In the genomic region with DNA sequence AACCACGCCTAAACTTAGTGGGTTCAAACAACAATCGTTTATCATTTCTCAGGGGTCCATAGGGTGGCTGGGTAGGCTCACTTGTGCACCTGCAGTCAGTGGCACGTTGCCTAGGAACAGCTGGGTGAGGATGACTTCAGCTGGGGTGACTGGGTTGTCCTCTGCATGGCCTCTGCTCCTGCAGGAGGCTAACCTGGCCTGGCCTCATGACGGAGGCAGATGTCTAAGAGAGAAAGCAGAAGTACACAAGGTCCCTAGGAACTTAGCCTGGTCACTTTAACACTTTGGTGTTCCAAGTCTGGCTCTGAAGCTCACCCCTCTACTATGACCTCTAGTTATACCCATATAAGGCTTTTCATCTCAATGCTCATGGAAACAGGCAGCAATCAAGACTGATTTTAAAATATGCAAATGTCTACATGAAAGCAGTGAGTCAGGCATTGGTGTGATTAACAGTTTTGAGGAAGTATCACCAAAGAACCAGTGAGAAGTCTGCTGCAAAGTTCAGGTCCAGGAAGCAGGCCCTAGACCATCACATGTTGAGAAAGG, we compare ENCODE assay signal across 9 cellular contexts. TPM values are rescaled to one million over a fixed set of nuclear protein-coding genes. Genes with fewer than 3 reads are reported as not detected.
DNase-seq lines count a peak whose midpoint lies in the region; ATAC-seq lines count a peak whose summit lies in the region.
"Had no signal": no experiment of that assay in that cellular context is flagged by ENCODE, and none has a peak within 500 bp of the region (broad histone marks: within the 10 kb centered on the region; RNA-seq: fewer than 3 reads in every experiment).

No MANE protein-coding gene starts in this region.

- H3K4me3 Mint-ChIP-seq in activated T-cell treated with anti-CD3 and anti-CD28 coated beads, Interleukin-2, amount 50 U/mL, for 72 hours = no peak overlapping the region
- peak overlapping the region; percentile 14 for H3K4me3 Mint-ChIP-seq in stimulated activated memory B cell treated with anti-CD40 and anti-IgM and Interleukin-4, amounts not matched to agents 10 μg/mL and 1 μg/mL and 100 μg/mL, for 72 hours

- no peaks in the 10 kb centered on the region for H3K9me3 Mint-ChIP-seq in activated T-cell treated with anti-CD3 and anti-CD28 coated beads, Interleukin-2, amount 50 U/mL, for 72 hours
- H3K9me3 Mint-ChIP-seq in stimulated activated memory B cell treated with anti-CD40 and anti-IgM and Interleukin-4, amounts not matched to agents 10 μg/mL and 1 μg/mL and 100 μg/mL, for 72 hours = no peaks in the 10 kb centered on the region

- ATAC-seq in activated T-cell treated with anti-CD3 and anti-CD28 coated beads, Interleukin-2, amount 50 U/mL, for 72 hours (replicated peaks in 1 of 2) = peak; percentile 81 to 86
- peak; percentile 88 for ATAC-seq in HG02852 (IDR thresholded peaks at IDR 0.05; ENCODE audit: unreplicated experiment)
- peak; percentile 94 for ATAC-seq in stimulated activated memory B cell treated with anti-CD40 and anti-IgM and Interleukin-4, amounts not matched to agents 10 μg/mL and 1 μg/mL and 100 μg/mL, for 72 hours

- H3K27ac Mint-ChIP-seq in activated T-cell treated with anti-CD3 and anti-CD28 coated beads, Interleukin-2, amount 50 U/mL, for 72 hours = peak overlapping the region; percentile 2
- H3K27ac Mint-ChIP-seq in stimulated activated memory B cell treated with anti-CD40 and anti-IgM and Interleukin-4, amounts not matched to agents 10 μg/mL and 1 μg/mL and 100 μg/mL, for 72 hours = peak overlapping the region; percentile 92

- H3K4me1 Mint-ChIP-seq in activated T-cell treated with anti-CD3 and anti-CD28 coated beads, Interleukin-2, amount 50 U/mL, for 72 hours (ENCODE audit: low read depth) = peaks cover 12% of the 10 kb centered on the region
- peaks cover 62% of the 10 kb centered on the region for H3K4me1 Mint-ChIP-seq in stimulated activated memory B cell treated with anti-CD40 and anti-IgM and Interleukin-4, amounts not matched to agents 10 μg/mL and 1 μg/mL and 100 μg/mL, for 72 hours

- H3K27me3 Mint-ChIP-seq in activated T-cell treated with anti-CD3 and anti-CD28 coated beads, Interleukin-2, amount 50 U/mL, for 72 hours (ENCODE audit: low read depth) = no peaks in the 10 kb centered on the region
- H3K27me3 Mint-ChIP-seq in stimulated activated memory B cell treated with anti-CD40 and anti-IgM and Interleukin-4, amounts not matched to agents 10 μg/mL and 1 μg/mL and 100 μg/mL, for 72 hours = no peaks in the 10 kb centered on the region

- no peaks in the 10 kb centered on the region for H3K36me3 Mint-ChIP-seq in activated T-cell treated with anti-CD3 and anti-CD28 coated beads, Interleukin-2, amount 50 U/mL, for 72 hours (ENCODE audit: insufficient read depth in 2 of 2)
- H3K36me3 Mint-ChIP-seq in stimulated activated memory B cell treated with anti-CD40 and anti-IgM and Interleukin-4, amounts not matched to agents 10 μg/mL and 1 μg/mL and 100 μg/mL, for 72 hours = peaks cover 4% of the 10 kb centered on the region

- DNase-seq in activated T-cell treated with anti-CD3 and anti-CD28 coated beads, Interleukin-2, amount 50 U/mL, for 72 hours = no peak
- no peak for DNase-seq in activated T-cell treated with anti-CD3 and anti-CD28 coated beads, Interleukin-2, amount 50 U/mL, for 48 hours
- DNase-seq in NOMO-1 treated with dmso at 0.1 percent for 144 hours (lab: John Stamatoyannopoulos, UW; ENCODE audit: unreplicated experiment) (peak; percentile 78), DMS79 (lab: John Stamatoyannopoulos, UW) (no peak), NCI-H2107 treated with DMSO at 0.1 percent for 48 hours (lab: John Stamatoyannopoulos, UW; ENCODE audit: unreplicated experiment) (no peak), NCI-H446 treated with DMSO at 0.1 percent for 48 hours (lab: John Stamatoyannopoulos, UW) (no peak)
- DNase-seq: retina had no signal

RNA-seq across cellular contexts. Expression of a gene that starts 10.8 kb away (rescaled TPM):
- total RNA-seq in activated T-cell treated with anti-CD3 and anti-CD28 coated beads, Interleukin-2, amount 50 U/mL, for 72 hours = not detected

RNA-seq across cellular contexts. Expression of a gene that starts 17.7 kb away (rescaled TPM):
- total RNA-seq in activated T-cell treated with anti-CD3 and anti-CD28 coated beads, Interleukin-2, amount 50 U/mL, for 72 hours = 10 to 100 TPM; 27.5 to 30.6 TPM
